19 cellular contexts compared by ENCODE assay signal in genomic region chr15:63329567-63330350, GRCh38. TPM values are rescaled to one million over a fixed set of nuclear protein-coding genes. Genes with fewer than 3 reads are reported as not detected.
DNase-seq lines count a peak whose midpoint lies in the region; ATAC-seq and TF ChIP-seq lines count a peak whose summit lies in the region.
"Had no signal": no experiment of that assay in that cellular context is flagged by ENCODE, and none has a peak within 500 bp of the region (broad histone marks: within the 10 kb centered on the region; RNA-seq: fewer than 3 reads in every experiment).

No MANE protein-coding gene starts in this region.

- H3K9me3 ChIP-seq in IMR-90 (ENCODE audit: control insufficient read depth, insufficient read depth, low read length): no peaks in the 10 kb centered on the region

- POLR2A ChIA-PET in IMR-90 (lab: Charles Lee; ENCODE audit: unreplicated experiment): no interaction called here

- TF ChIP-seq POLR2A in IMR-90 (IDR thresholded peaks at IDR 0.05; ENCODE audit: low read depth, low read length): no peak

- H3K18ac ChIP-seq in IMR-90 (ENCODE audit: low read depth, low read length): no peak overlapping the region

- BruUV-seq in IMR-90 (replicated peaks; lab: Mats Ljungman, UMichigan): no TSS peak

- no peak overlapping the region for H3K23ac ChIP-seq in IMR-90 (ENCODE audit: low read depth, low read length)

- CTCF ChIA-PET in IMR-90 (lab: Yijun Ruan, JAX): interaction anchor here (0.6 kb wide), 1 partner anchor 254 kb away, joined by 6 read pairs; no protein-coding TSS in a partner anchor

- WGBS in IMR-90 (ENCODE audit: extremely low coverage in 2 of 2, insufficient read length in 1 of 2), 2 experiments: 100% methylated on average over 1 of the region's 5 CpGs; no CpG with 5 or more reads in 1 of the 2 experiments

- H3K4me3 ChIP-seq in IMR-90 (ENCODE audit: insufficient read depth, low read depth, low read length) (no peak overlapping the region), choroid plexus epithelial cell (ENCODE audit: low read depth, low read length) (no peak overlapping the region)
- H3K4me3 ChIP-seq: GM23248 had no signal

- 0 out of 2 replicates have a peak overlapping the region, but pooled peaks have one; percentile 11 for H3K4ac ChIP-seq in IMR-90 (ENCODE audit: low read depth, low read length)

- H4K8ac ChIP-seq in IMR-90 (ENCODE audit: low read depth in 2 of 2, low read length in 2 of 2): no peak overlapping the region; a peak in 1 of 4 replicates

- dilution Hi-C loops in IMR-90 (cut with HindIII; ENCODE audit: low sequenced_read_pairs, unreplicated experiment): no loop called here

- no peak overlapping the region for H3K27ac ChIP-seq in IMR-90 (ENCODE audit: insufficient read depth, low read length)
- H3K27ac ChIP-seq: C4-2B, GM23248 had no signal

- no peak overlapping the region for H3K9ac ChIP-seq in IMR-90 (ENCODE audit: low read depth, low read length)
- H3K9ac ChIP-seq: GM23248 had no signal

- TF ChIP-seq CTCF in IMR-90 (conservative IDR thresholded peaks at IDR 0.05; ENCODE audit: low read depth, low read length): no peak
- TF ChIP-seq CTCF in choroid plexus epithelial cell (conservative IDR thresholded peaks at IDR 0.05; ENCODE audit: low read depth, low read length): no peak

- peaks cover 12% of the 10 kb centered on the region; the same call in 1 of the 2 replicates for H3K9me1 ChIP-seq in IMR-90 (ENCODE audit: insufficient read depth, low read length)

- no peaks in the 10 kb centered on the region for H3K36me3 ChIP-seq in IMR-90 (ENCODE audit: control insufficient read depth, insufficient read depth, low read length)

- no peak overlapping the region for H3K56ac ChIP-seq in IMR-90 (ENCODE audit: extremely low read depth, insufficient read depth, low read length)

- no peak for TF ChIP-seq RAD21 in IMR-90 (IDR thresholded peaks at IDR 0.05; ENCODE audit: low read length)

- DNase-seq in IMR-90 (peak; percentile 28), NCI-H510A (lab: John Stamatoyannopoulos, UW) (peak; percentile 48), choroid plexus epithelial cell (ENCODE audit: low read depth) (peak; percentile 22), myocyte (ENCODE audit: low read depth) (peak; percentile 46), NCI-H1417 (lab: John Stamatoyannopoulos, UW) (no peak)
- DNase-seq in central memory CD4-positive, alpha-beta T cell: no peak
- DNase-seq: ACHN, DND-41, GM23248, KG1, MV-4-11, NCI-H1436, NCI-H2081, NCI-H524, PC-3 had no signal

- H2BK120ac ChIP-seq in IMR-90 (ENCODE audit: low read depth, low read length): no peak overlapping the region

- H3K4me2 ChIP-seq in IMR-90 (ENCODE audit: low read depth, low read length): no peak overlapping the region

- peak overlapping the region; percentile 8 for H2AFZ ChIP-seq in IMR-90 (replicated peaks; ENCODE audit: low read length, poor library complexity)
- H2AFZ ChIP-seq: GM23248 had no signal

- H4K91ac ChIP-seq in IMR-90 (ENCODE audit: insufficient read depth, low read depth, low read length): no peak overlapping the region

- H2AK9ac ChIP-seq in IMR-90 (replicated peaks; ENCODE audit: low read depth, low read length, poor library complexity): no peak overlapping the region

- no peak overlapping the region for H2BK15ac ChIP-seq in IMR-90 (ENCODE audit: low read depth, low read length)

- intact Hi-C loops in IMR-90 (cut with micrococcal nuclease): no loop called here

- no peaks in the 10 kb centered on the region for H3K27me3 ChIP-seq in IMR-90 (ENCODE audit: control insufficient read depth, insufficient read depth, low read length)

- ATAC-seq in IMR-90 (ENCODE audit: low read depth) (peak; percentile 48), GM21717 (IDR thresholded peaks at IDR 0.05; ENCODE audit: unreplicated experiment) (no peak)
- ATAC-seq: HCT116, PC-3 had no signal

- no peaks in the 10 kb centered on the region for H3K79me1 ChIP-seq in IMR-90 (ENCODE audit: low read depth in 1 of 2, low read length in 2 of 2)

- H2AK5ac ChIP-seq in IMR-90 (ENCODE audit: low read depth, low read length): peak overlapping the region; percentile 85; the same call in 1 of the 2 replicates

- H4K5ac ChIP-seq in IMR-90 (ENCODE audit: low read depth, low read length): no peak overlapping the region

- in situ Hi-C loops in IMR-90 (cut with MboI; ENCODE audit: low sequenced_read_pairs): no loop called here

- H4K20me1 ChIP-seq in IMR-90 (ENCODE audit: insufficient read depth, low read length): no peaks in the 10 kb centered on the region

- no peak overlapping the region for H2BK20ac ChIP-seq in IMR-90 (ENCODE audit: low read depth, low read length)

- 0 out of 2 replicates have a peak overlapping the region, but pooled peaks have one; percentile 58 for H3K14ac ChIP-seq in IMR-90 (replicated peaks; ENCODE audit: low read depth, low read length)

- H3K4me1 ChIP-seq in IMR-90 (ENCODE audit: control insufficient read depth, insufficient read depth, low read length): peaks cover 16% of the 10 kb centered on the region

- no peak overlapping the region for H2BK5ac ChIP-seq in IMR-90 (ENCODE audit: low read depth, low read length, poor library complexity, severe bottlenecking)

TF ChIP-seq in IMR-90, 13 proteins besides CTCF, POLR2A, EP300 and RAD21:
- TF ChIP-seq NFE2L2 (IDR thresholded peaks at IDR 0.05; ENCODE audit: low read depth, low read length) (no peak), MXI1 (IDR thresholded peaks at IDR 0.05; ENCODE audit: borderline replicate concordance, low read depth, low read length) (no peak), RFX5 (IDR thresholded peaks at IDR 0.05; ENCODE audit: low read depth, low read length) (no peak), USF2 (IDR thresholded peaks at IDR 0.05; ENCODE audit: low read depth, low read length) (no peak), RCOR1 (IDR thresholded peaks at IDR 0.05; ENCODE audit: insufficient replicate concordance, low read length) (no peak), CHD1 (IDR thresholded peaks at IDR 0.05; ENCODE audit: low read depth, low read length) (no peak), BHLHE40 (IDR thresholded peaks at IDR 0.05; ENCODE audit: low read depth, low read length) (no peak), MAFK (IDR thresholded peaks at IDR 0.05; ENCODE audit: low read depth, low read length) (no peak), CEBPB (IDR thresholded peaks at IDR 0.05; ENCODE audit: low read depth, low read length) (no peak), MAZ (IDR thresholded peaks at IDR 0.05; ENCODE audit: borderline replicate concordance, low read depth, low read length) (no peak), ELK1 (IDR thresholded peaks at IDR 0.05; ENCODE audit: borderline replicate concordance, low read depth, low read length) (no peak), FOS (IDR thresholded peaks at IDR 0.05; ENCODE audit: low read depth, low read length) (no peak), SMC3 (IDR thresholded peaks at IDR 0.05; ENCODE audit: low read depth, low read length) (no peak)
TF ChIP-seq in IMR-90: peak in this region for 0.

RNA-seq across cellular contexts. Expression of gene CA12, which starts 51.9 kb away (rescaled TPM):
- 33.7 and 36.4 TPM in 2 replicates for total RNA-seq in IMR-90 (2012; rRNA removed)
- polyA plus RNA-seq in IMR-90 (2012; rRNA removed): 52.6 and 55.2 TPM in 2 replicates
- polyA plus RNA-seq in IMR-90 (2012; cell fraction: cytosol; rRNA removed): 26.4 and 51.5 TPM in 2 replicates
- polyA plus RNA-seq in IMR-90 (2012; cell fraction: nucleus; rRNA removed; ENCODE audit: low replicate concordance): 19.3 and 34.7 TPM in 2 replicates
- 0.26 and 0.62 TPM in 2 replicates for total RNA-seq in myocyte
- polyA plus RNA-seq in myocyte (2012): 0.09 TPM
- total RNA-seq: T-helper 1 cell treated with Interleukin-12 subunit alpha and Interleukin-12 subunit beta and Interleukin-4 antibody, amounts not matched to agents 30 ng/mL and 1 ng/mL, for 36 hours had no signal

RNA-seq across cellular contexts. Expression of gene APH1B, which starts 52.4 kb away (rescaled TPM):
- total RNA-seq in IMR-90 (2012; rRNA removed): 7.7 and 10.6 TPM in 2 replicates
- polyA plus RNA-seq in IMR-90 (2012; rRNA removed): 5.1 and 7.0 TPM in 2 replicates
- 2.7 and 3.8 TPM in 2 replicates for polyA plus RNA-seq in IMR-90 (2012; cell fraction: cytosol; rRNA removed)
- polyA plus RNA-seq in IMR-90 (2012; cell fraction: nucleus; rRNA removed; ENCODE audit: low replicate concordance): 2.8 and 16.0 TPM in 2 replicates
- 15.2 and 19.7 TPM in 2 replicates for total RNA-seq in myocyte
- polyA plus RNA-seq in myocyte (2012): 10.7 TPM

Comparison
In these comparisons a context has a peak if more than half of its experiments do, and no peak if none do; other contexts are left out.
1. DNase-seq: peak in IMR-90 (single experiment), NCI-H510A (single experiment), choroid plexus epithelial cell (single experiment) and myocyte (single experiment); none in central memory CD4-positive, alpha-beta T cell (single experiment) and NCI-H1417 (0 of 3).
2. RNA of gene CA12, which starts 51.9 kb away (total RNA-seq): 33.7 to 36.4 TPM in IMR-90; 0.26 to 0.62 TPM in myocyte; every median in the first group is over 10 times any median in the second.